ENCODE assay signal across 7 cellular contexts in genomic region chr10:43454025-43454424, GRCh38. TPM values are rescaled to one million over a fixed set of nuclear protein-coding genes. Genes with fewer than 3 reads are reported as not detected.
DNase-seq lines count a peak whose midpoint lies in the region; ATAC-seq and TF ChIP-seq lines count a peak whose summit lies in the region.
"Not testable (repeated sequence)": the region's sequence is repeated elsewhere in the genome, so short reads cannot be mapped to it uniquely, and the experiment has no call there.

No MANE protein-coding gene starts in this region.

- H2AFZ ChIP-seq in SU-DHL-6 (ENCODE audit: low read depth, low read length, severe bottlenecking); mammary epithelial cell (ENCODE audit: low read depth, low read length): not testable (repeated sequence)

- H4K20me1 ChIP-seq in SU-DHL-6 (ENCODE audit: low read depth, low read length); mammary epithelial cell (ENCODE audit: insufficient read depth, low read length): not testable (repeated sequence)

- H3K27me3 ChIP-seq in SU-DHL-6 (ENCODE audit: low read length); mammary epithelial cell (ENCODE audit: insufficient read depth, low read length); liver (ENCODE audit: control insufficient read depth in 4 of 4, insufficient read depth in 4 of 4, low read length in 3 of 4); psoas muscle (ENCODE audit: insufficient read depth in 3 of 3, low read length in 2 of 3): not testable (repeated sequence)

- not testable (repeated sequence) for TF ChIP-seq CTCF in GM12865 (IDR thresholded peaks at IDR 0.05; ENCODE audit: insufficient read depth, low read depth, low read length, missing control alignments); SU-DHL-6 (IDR thresholded peaks at IDR 0.05; ENCODE audit: insufficient read depth, low read length, poor library complexity, severe bottlenecking); mammary epithelial cell (conservative IDR thresholded peaks at IDR 0.05 in 1 of 2, IDR thresholded peaks at IDR 0.05 in 1 of 2; ENCODE audit: extremely low read depth in 1 of 2, insufficient read depth in 1 of 2, low read depth in 1 of 2, low read length in 2 of 2); liver (IDR thresholded peaks at IDR 0.05; ENCODE audit: low read depth, low read length, missing input control); psoas muscle (IDR thresholded peaks at IDR 0.05)

- in situ Hi-C loops in mammary epithelial cell (cut with MboI; ENCODE audit: low sequenced_read_pairs in 2 of 2), result loop anchor here (5.0 kb wide), 2 partner anchors 47 to 52 kb away; partner anchors contain the start of gene HNRNPF (in 1 of the 2)

- H3F3A ChIP-seq in SU-DHL-6 (ENCODE audit: insufficient read depth), result peaks cover 47% of the 10 kb centered on the region

- H3K9me3 ChIP-seq in SU-DHL-6 (ENCODE audit: insufficient read depth, low read length); mammary epithelial cell (replicated peaks; ENCODE audit: insufficient read depth, low read length); liver (ENCODE audit: control insufficient read depth in 4 of 4, low read length in 3 of 4); psoas muscle: not testable (repeated sequence)

- not testable (repeated sequence) for H3K9me3 Mint-ChIP-seq in activated T-cell treated with anti-CD3 and anti-CD28 coated beads, Interleukin-2, amount 50 U/mL, for 72 hours

- H3K27ac ChIP-seq in SU-DHL-6 (ENCODE audit: low read depth, low read length) (peak overlapping the region; percentile 98), liver (ENCODE audit: low read depth in 1 of 2, low read length in 2 of 2) (peak overlapping the region; percentile 35 to 76), psoas muscle (peak overlapping the region; percentile 93)
- not testable (repeated sequence) for H3K27ac ChIP-seq in mammary epithelial cell (ENCODE audit: insufficient read depth, low read depth, low read length)

- not testable (repeated sequence) for H3K36me3 ChIP-seq in SU-DHL-6 (ENCODE audit: low read length); mammary epithelial cell (ENCODE audit: insufficient read depth, low read length); liver (ENCODE audit: control insufficient read depth in 4 of 4, insufficient read depth in 3 of 4, low read depth in 1 of 4, low read length in 3 of 4); psoas muscle (ENCODE audit: insufficient read depth in 1 of 2, low read depth in 1 of 2)

- H3K4me3 Mint-ChIP-seq in activated T-cell treated with anti-CD3 and anti-CD28 coated beads, Interleukin-2, amount 50 U/mL, for 72 hours, result peak overlapping the region; percentile 89 to 94

- H3K4me1 ChIP-seq in mammary epithelial cell (ENCODE audit: insufficient read depth, low read length), result peaks cover 37% of the 10 kb centered on the region
- H3K4me1 ChIP-seq in liver (ENCODE audit: control insufficient read depth in 4 of 4, insufficient read depth in 4 of 4, low read length in 3 of 4), result peaks cover 3 to 16% (median 9%) of the 10 kb centered on the region in 4 donors
- peaks cover 17% of the 10 kb centered on the region for H3K4me1 ChIP-seq in psoas muscle

- CTCF ChIA-PET in mammary epithelial cell (lab: Charles Lee; ENCODE audit: low non-redundant PET), result not testable (repeated sequence)

- H3K4me2 ChIP-seq in SU-DHL-6 (ENCODE audit: low read depth, low read length, poor library complexity, severe bottlenecking), result peak overlapping the region; percentile 83
- H3K4me2 ChIP-seq in mammary epithelial cell (ENCODE audit: insufficient read depth, low read depth, low read length), result peak overlapping the region; percentile 96

- not testable (repeated sequence) for H3K79me2 ChIP-seq in SU-DHL-6 (ENCODE audit: insufficient read depth, low read length)
- H3K79me2 ChIP-seq in mammary epithelial cell (ENCODE audit: insufficient read depth, low read length), result peaks cover 12% of the 10 kb centered on the region

- H3K27me3 Mint-ChIP-seq in activated T-cell treated with anti-CD3 and anti-CD28 coated beads, Interleukin-2, amount 50 U/mL, for 72 hours (ENCODE audit: low read depth), result not testable (repeated sequence)

- H3K9me2 ChIP-seq in SU-DHL-6 (replicated peaks; ENCODE audit: insufficient read depth, low read length), result not testable (repeated sequence)

- H3K4me1 Mint-ChIP-seq in activated T-cell treated with anti-CD3 and anti-CD28 coated beads, Interleukin-2, amount 50 U/mL, for 72 hours (ENCODE audit: low read depth), result peaks cover 56% of the 10 kb centered on the region

- TF ChIP-seq RAD21 in liver (IDR thresholded peaks at IDR 0.05), result not testable (repeated sequence)

- not testable (repeated sequence) for BruUV-seq in mammary epithelial cell (replicated peaks; lab: Mats Ljungman, UMichigan)

- dilution Hi-C loops in mammary epithelial cell (cut with HindIII; ENCODE audit: low sequenced_read_pairs), result not testable (repeated sequence)

- H3K36me3 Mint-ChIP-seq in activated T-cell treated with anti-CD3 and anti-CD28 coated beads, Interleukin-2, amount 50 U/mL, for 72 hours (ENCODE audit: insufficient read depth in 2 of 2), result not testable (repeated sequence)

- DNase-seq in GM12865 (ENCODE audit: low read depth); activated T-cell treated with anti-CD3 and anti-CD28 coated beads, Interleukin-2, amount 50 U/mL, for 72 hours; mammary epithelial cell; psoas muscle: not testable (repeated sequence)
- peak; percentile 16 for DNase-seq in NCI-H2107 treated with DMSO at 0.1 percent for 48 hours (lab: John Stamatoyannopoulos, UW; ENCODE audit: unreplicated experiment)

- intact Hi-C loops in mammary epithelial cell (cut with micrococcal nuclease); psoas muscle (cut with DNase I): not testable (repeated sequence)

- peak overlapping the region; percentile 78 for H3K4me3 ChIP-seq in GM12865 (ENCODE audit: low read depth, low read length)
- H3K4me3 ChIP-seq in SU-DHL-6 (ENCODE audit: insufficient read depth, low read length, poor library complexity, severe bottlenecking), result peak overlapping the region; percentile 70
- not testable (repeated sequence) for H3K4me3 ChIP-seq in mammary epithelial cell (replicated peaks in 1 of 3; ENCODE audit: insufficient read depth in 1 of 3, low read depth in 2 of 3, low read length in 3 of 3); liver (ENCODE audit: low read depth in 1 of 3, low read length in 3 of 3)
- peak overlapping the region; percentile 84 for H3K4me3 ChIP-seq in psoas muscle

- H3K9ac ChIP-seq in SU-DHL-6 (ENCODE audit: low read length), result peak overlapping the region; percentile 70
- H3K9ac ChIP-seq in mammary epithelial cell (ENCODE audit: insufficient read depth, low read length); liver (ENCODE audit: low read depth in 1 of 2, low read length in 2 of 2): not testable (repeated sequence)

- ATAC-seq in activated T-cell treated with anti-CD3 and anti-CD28 coated beads, Interleukin-2, amount 50 U/mL, for 72 hours (replicated peaks in 1 of 2); psoas muscle: not testable (repeated sequence)

- WGBS in mammary epithelial cell (ENCODE audit: low coverage, missing lambda C conversion rate), result 92% methylated on average over 9 of the region's 9 CpGs
- 92% methylated on average over 9 of the region's 9 CpGs for WGBS in liver
- 73 to 79% (median 75%) methylated on average over 9 of the region's 9 CpGs for WGBS in psoas muscle, 3 donors

- H3K27ac Mint-ChIP-seq in activated T-cell treated with anti-CD3 and anti-CD28 coated beads, Interleukin-2, amount 50 U/mL, for 72 hours, result peak overlapping the region; percentile 97

RNA-seq across cellular contexts. Expression of gene ZNF487, which starts 17.1 kb away (rescaled TPM):
- total RNA-seq in activated T-cell treated with anti-CD3 and anti-CD28 coated beads, Interleukin-2, amount 50 U/mL, for 72 hours, result 1 to 10 TPM; 2.9 to 3.6 TPM
- total RNA-seq in mammary epithelial cell (1 to 10 TPM; 3.2 to 3.8 TPM), liver (1 to 10 TPM; 1.5 to 4.8 TPM), psoas muscle (1 to 10 TPM; 1.2 to 2.1 (median 1.5) TPM)
- polyA plus RNA-seq in mammary epithelial cell (2.5 TPM), liver (1 to 10 TPM; 1.3 to 2.3 TPM), psoas muscle (1 to 10 TPM; 2.0 to 9.8 (median 2.5) TPM)
- polyA minus RNA-seq in mammary epithelial cell, result not detected

RNA-seq across cellular contexts. Expression of gene HNRNPF, which starts 45.0 kb away (rescaled TPM):
- 100 to 1,000 TPM; 412 to 475 TPM for total RNA-seq in activated T-cell treated with anti-CD3 and anti-CD28 coated beads, Interleukin-2, amount 50 U/mL, for 72 hours
- total RNA-seq in mammary epithelial cell, result 100 to 1,000 TPM; 149 to 228 TPM
- 254 TPM for polyA plus RNA-seq in mammary epithelial cell
- polyA minus RNA-seq in mammary epithelial cell, result 176 TPM
- total RNA-seq in liver, result 100 to 1,000 TPM; 116 to 150 TPM
- polyA plus RNA-seq in liver, result 100 to 1,000 TPM in 1 of 2 donors, 10 to 100 TPM in 1; 64.5 to 109 TPM
- 100 to 1,000 TPM in 2 of 4 donors, 10 to 100 TPM in 2; 68.0 to 154 (median 110) TPM for total RNA-seq in psoas muscle
- polyA plus RNA-seq in psoas muscle, result 100 to 1,000 TPM in 1 of 3 donors, 10 to 100 TPM in 2; 62.1 to 126 (median 75.2) TPM
